20 cellular contexts compared by ENCODE assay signal in the genomic region with DNA sequence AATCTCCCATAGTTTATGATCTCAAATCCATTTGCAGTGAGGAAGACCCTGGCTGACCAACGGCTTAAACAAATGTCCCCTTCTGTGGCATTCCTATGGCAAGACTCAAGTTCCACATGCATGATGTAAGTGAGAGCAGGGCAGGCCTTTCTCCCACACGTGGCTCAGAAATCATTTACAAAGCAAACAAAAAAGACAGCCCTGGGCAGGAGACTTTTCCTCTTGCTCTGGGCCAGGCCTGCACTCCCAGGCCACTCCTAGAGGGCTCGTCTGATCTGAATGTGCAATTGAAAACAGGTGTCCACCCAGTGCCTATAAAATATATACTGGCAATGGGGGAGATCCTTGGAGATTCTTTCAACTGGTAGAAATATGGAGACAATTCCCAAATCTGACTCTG.
DNase-seq lines count a peak whose midpoint lies in the region; ATAC-seq and TF ChIP-seq lines count a peak whose summit lies in the region.
"Had no signal": no experiment of that assay in that cellular context is flagged by ENCODE, and none has a peak within 500 bp of the region (broad histone marks: within the 10 kb centered on the region; RNA-seq: fewer than 3 reads in every experiment).

No MANE protein-coding gene starts in this region.

- peak; percentile 90 for ATAC-seq in left lobe of liver
- ATAC-seq: effector memory CD8-positive, alpha-beta T cell; foreskin keratinocyte; left cardiac atrium; Panc1 had no signal

- no peak for TF ChIP-seq POLR2A in transverse colon (IDR thresholded peaks at IDR 0.05)

- TF ChIP-seq CTCF in transverse colon (IDR thresholded peaks at IDR 0.05) (no peak), left ventricle myocardium inferior (IDR thresholded peaks at IDR 0.05; ENCODE audit: borderline replicate concordance) (no peak)

- in situ Hi-C loops in transverse colon (cut with MboI; ENCODE audit: low pct_ligation_motif_present in 1 of 4, low pct_unique_long_range_greater_than_20kb in 1 of 4, low sequenced_read_pairs in 3 of 4), result no loop called here

- intact Hi-C loops in transverse colon (cut with DNase I; ENCODE audit: low total_unique reads) (no loop called here), left ventricle myocardium inferior (cut with micrococcal nuclease) (no loop called here)

- no peaks in the 10 kb centered on the region for H3K9me3 ChIP-seq in transverse colon
- H3K9me3 ChIP-seq in left ventricle myocardium inferior (replicated peaks), result peaks cover 16% of the 10 kb centered on the region
- H3K9me3 ChIP-seq: thoracic aorta had no signal

- H3K27me3 ChIP-seq in transverse colon, result no peaks in the 10 kb centered on the region
- no peaks in the 10 kb centered on the region for H3K27me3 ChIP-seq in left ventricle myocardium inferior (ENCODE audit: low read depth)
- H3K27me3 ChIP-seq: foreskin keratinocyte had no signal

- peak overlapping the region; percentile 13 to 59 (median 35) for H3K27ac ChIP-seq in transverse colon
- H3K27ac ChIP-seq in left ventricle myocardium inferior (replicated peaks), result no peak overlapping the region
- H3K27ac ChIP-seq: 22Rv1, foreskin keratinocyte, thoracic aorta had no signal

- peak; percentile 1 for DNase-seq in DMS53 (lab: John Stamatoyannopoulos, UW)
- no peak for DNase-seq in DMS53 treated with DMSO at 0.1 percent for 48 hours (lab: John Stamatoyannopoulos, UW; ENCODE audit: unreplicated experiment)
- peak; percentile 38 for DNase-seq in SW480 (ENCODE audit: low spot score)
- no peak for DNase-seq in left lobe of liver (ENCODE audit: low spot score)
- DNase-seq in transverse colon, result peak; percentile 49
- no peak for DNase-seq in DMS153 (lab: John Stamatoyannopoulos, UW)
- no peak for DNase-seq in left ventricle myocardium inferior
- no peak for DNase-seq in 8988T
- DNase-seq: activated gamma-delta T cell; amniotic stem cell; C1 segment of cervical spinal cord; effector memory CD8-positive, alpha-beta T cell; foreskin keratinocyte; left cardiac atrium; NCI-H2081 treated with DMSO at 0.1 percent for 48 hours; NCI-H774; small intestine had no signal

- TF ChIP-seq EP300 in transverse colon (IDR thresholded peaks at IDR 0.05; ENCODE audit: low read depth), result no peak

- H3K36me3 ChIP-seq in transverse colon (no peaks in the 10 kb centered on the region), left ventricle myocardium inferior (no peaks in the 10 kb centered on the region)
- H3K36me3 ChIP-seq: thoracic aorta had no signal

- H3K4me1 ChIP-seq in transverse colon, result peaks cover 0 to 28% (median 12%) of the 10 kb centered on the region in 4 donors
- H3K4me1 ChIP-seq in left ventricle myocardium inferior, result peaks cover 7% of the 10 kb centered on the region
- H3K4me1 ChIP-seq: foreskin keratinocyte had no signal

- H3K4me3 ChIP-seq in transverse colon (no peak overlapping the region), left ventricle myocardium inferior (no peak overlapping the region)
- H3K4me3 ChIP-seq: thoracic aorta had no signal

- 20 to 21% methylated on average over 1 to 3 of the region's 3 CpGs for WGBS in transverse colon (ENCODE audit: low coverage in 1 of 2), 2 donors

Comparison
In these comparisons a context has a peak if more than half of its experiments do, and no peak if none do; other contexts are left out.
1. DNase-seq: peak in DMS53 (single experiment), SW480 (single experiment) and transverse colon (single experiment); none in DMS53 treated with DMSO at 0.1 percent for 48 hours (single experiment), left lobe of liver (single experiment), DMS153 (single experiment), left ventricle myocardium inferior (single experiment) and 8988T (single experiment).